ENCODE assay signal across 16 cellular contexts in genomic region chr16:50596762-50597450, GRCh38.
"Had no signal": no experiment of that assay in that cellular context is flagged by ENCODE, and none has a peak within 500 bp of the region (broad histone marks: within the 10 kb centered on the region; RNA-seq: fewer than 3 reads in every experiment).

No MANE protein-coding gene starts in this region.

- H3K36me3 ChIP-seq: ascending aorta, left ventricle myocardium inferior, ovary, thoracic aorta, upper lobe of right lung had no signal

- H3K9me3 ChIP-seq: ascending aorta, left ventricle myocardium inferior, ovary, psoas muscle, thoracic aorta, upper lobe of right lung had no signal

- H3K4me3 ChIP-seq: ascending aorta, coronary artery, left ventricle myocardium inferior, ovary, psoas muscle, smooth muscle cell, thoracic aorta, upper lobe of right lung had no signal

- H3K4me1 ChIP-seq: psoas muscle had no signal

- H3K36me3 Mint-ChIP-seq: activated CD4-positive, alpha-beta memory T cell treated with anti-CD3 and anti-CD28 coated beads for 36 hours had no signal

- H3K27me3 Mint-ChIP-seq: activated CD4-positive, alpha-beta memory T cell treated with anti-CD3 and anti-CD28 coated beads for 36 hours; activated CD4-positive, alpha-beta T cell treated with anti-CD3 and anti-CD28 coated beads for 36 hours; central memory CD8-positive, alpha-beta T cell had no signal

- H3K4me1 Mint-ChIP-seq: central memory CD8-positive, alpha-beta T cell had no signal

- ATAC-seq: activated CD4-positive, alpha-beta T cell treated with anti-CD3 and anti-CD28 coated beads for 36 hours; psoas muscle; sciatic nerve; upper lobe of right lung had no signal

- H3K4me3 Mint-ChIP-seq: activated CD4-positive, alpha-beta memory T cell treated with anti-CD3 and anti-CD28 coated beads for 36 hours; activated CD4-positive, alpha-beta T cell treated with anti-CD3 and anti-CD28 coated beads for 36 hours; central memory CD8-positive, alpha-beta T cell had no signal

- H3K27ac ChIP-seq: left ventricle myocardium inferior, ovary, psoas muscle, upper lobe of right lung had no signal

- H3K9me3 Mint-ChIP-seq: activated CD4-positive, alpha-beta memory T cell treated with anti-CD3 and anti-CD28 coated beads for 36 hours; central memory CD8-positive, alpha-beta T cell had no signal

- DNase-seq: activated CD4-positive, alpha-beta memory T cell treated with anti-CD3 and anti-CD28 coated beads for 36 hours; activated CD4-positive, alpha-beta T cell treated with anti-CD3 and anti-CD28 coated beads for 36 hours; activated naive CD4-positive, alpha-beta T cell; erythroblast; head of caudate nucleus; left ventricle myocardium inferior; ovary; psoas muscle; stimulated activated CD4-positive, alpha-beta T cell treated with anti-CD3 and anti-CD28 coated beads, Interleukin-4, amount 100 ng/mL, for 1 hour; upper lobe of right lung had no signal

- H3K27me3 ChIP-seq: ascending aorta, ovary, upper lobe of right lung had no signal

- H3K4me2 ChIP-seq: smooth muscle cell had no signal

- H3K27ac Mint-ChIP-seq: activated CD4-positive, alpha-beta memory T cell treated with anti-CD3 and anti-CD28 coated beads for 36 hours; activated CD4-positive, alpha-beta T cell treated with anti-CD3 and anti-CD28 coated beads for 36 hours had no signal
